ENCODE assay signal across 1 cellular context in the genomic region with DNA sequence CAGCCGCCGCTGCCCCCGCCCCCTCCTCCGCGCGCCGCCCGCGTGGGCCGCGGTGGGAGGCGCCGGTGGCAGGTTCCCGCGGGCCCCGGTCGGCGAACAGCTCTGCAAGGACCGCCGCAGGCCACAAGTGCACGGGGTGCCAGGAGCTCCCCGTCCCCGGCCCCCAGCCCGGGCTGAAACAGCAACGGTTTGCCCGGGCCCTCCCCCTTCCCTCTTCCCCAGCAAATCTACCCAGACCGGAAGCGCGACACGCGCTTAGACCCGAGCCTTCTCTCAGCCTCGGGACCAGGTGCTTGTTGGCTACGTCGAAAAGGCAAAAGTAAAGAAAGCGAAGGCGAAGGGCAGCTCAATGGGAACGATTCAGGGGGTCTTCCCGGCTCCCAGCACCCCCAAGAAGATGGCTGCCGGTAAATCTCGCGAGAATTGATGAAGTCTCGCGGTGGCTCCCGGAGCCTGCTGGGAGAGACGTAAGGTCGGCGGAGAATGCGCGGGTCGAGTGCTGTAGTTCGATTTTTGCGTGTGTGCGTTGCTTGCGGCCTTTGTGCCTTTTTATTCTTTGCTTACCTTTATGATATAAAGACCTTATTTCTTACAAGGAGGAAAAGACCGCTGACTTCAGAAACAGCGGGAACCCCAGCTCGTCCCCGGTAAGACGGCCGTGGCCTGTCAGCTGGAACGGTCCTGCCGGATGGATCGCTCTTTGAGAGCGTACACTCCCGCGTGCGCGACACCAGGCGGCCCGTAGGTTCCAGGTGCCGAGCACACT.
TF ChIP-seq lines count a peak whose summit lies in the region.

TSS of gene RBM26 (minus strand) at position 425 of the 766 bp plus-strand sequence. CDS start 481 bp downstream, outside the sequence.

TF ChIP-seq in GM12878, 131 proteins besides CTCF, POLR2A, EP300 and RAD21 (continued from another document):
- TF ChIP-seq ELK1 (IDR thresholded peaks at IDR 0.05; ENCODE audit: low read depth, low read length) (no peak; the same call in 1 of the 2 replicates), SUZ12 (IDR thresholded peaks at IDR 0.05; ENCODE audit: unreplicated experiment) (no peak), YY1 (IDR thresholded peaks at IDR 0.05; ENCODE audit: low read depth, low read length) (peak; percentile 97), FOS (IDR thresholded peaks at IDR 0.05; ENCODE audit: borderline replicate concordance, extremely low read depth, insufficient read length) (no peak), E2F4 (IDR thresholded peaks at IDR 0.05; ENCODE audit: low read depth, low read length) (peak; percentile 17; the same call in 1 of the 2 replicates), YBX1 (IDR thresholded peaks at IDR 0.05) (no peak), SMAD5 (IDR thresholded peaks at IDR 0.05; ENCODE audit: low read depth) (peak; percentile 91), REST (IDR thresholded peaks at IDR 0.05; ENCODE audit: low read depth, low read length) (no peak), IKZF2 (IDR thresholded peaks at IDR 0.05) (no peak; a peak in 2 of 4 replicates), GABPA (IDR thresholded peaks at IDR 0.05; ENCODE audit: low read depth) (no peak), ASH2L (IDR thresholded peaks at IDR 0.05; ENCODE audit: borderline replicate concordance, low read depth) (peak; percentile 90; the same call in 1 of the 2 replicates), IRF4 (IDR thresholded peaks at IDR 0.05; ENCODE audit: low read depth, low read length) (peak; percentile 26; the same call in 1 of the 2 replicates), FOXM1 (IDR thresholded peaks at IDR 0.05; ENCODE audit: low read depth, low read length) (no peak), MEF2A (IDR thresholded peaks at IDR 0.05; ENCODE audit: insufficient read depth, low read depth, low read length) (no peak), TARDBP (IDR thresholded peaks at IDR 0.05; ENCODE audit: borderline replicate concordance) (no peak), CBX3 (IDR thresholded peaks at IDR 0.05; ENCODE audit: borderline replicate concordance, low read depth) (no peak), NFIC (IDR thresholded peaks at IDR 0.05; ENCODE audit: low read depth, low read length) (no peak), HDAC6 (IDR thresholded peaks at IDR 0.05; ENCODE audit: unreplicated experiment) (no peak), PAX8 (IDR thresholded peaks at IDR 0.05) (no peak), SIN3A (IDR thresholded peaks at IDR 0.05; ENCODE audit: low read depth, low read length) (peak; percentile 74; the same call in 1 of the 2 replicates), RFX5 (IDR thresholded peaks at IDR 0.05; ENCODE audit: low read depth, low read length) (no peak), CHD2 (IDR thresholded peaks at IDR 0.05; ENCODE audit: borderline replicate concordance, low read depth, low read length) (peak; percentile 99), ATF3 (IDR thresholded peaks at IDR 0.05; ENCODE audit: borderline replicate concordance, extremely low read depth, low read depth, low read length) (no peak), SPI1 (IDR thresholded peaks at IDR 0.05; ENCODE audit: borderline replicate concordance, insufficient read depth, low read depth, low read length) (no peak), PRDM15 (CRISPR knock-in tag; IDR thresholded peaks at IDR 0.05) (no peak)
- TF ChIP-seq, protein P1, sequence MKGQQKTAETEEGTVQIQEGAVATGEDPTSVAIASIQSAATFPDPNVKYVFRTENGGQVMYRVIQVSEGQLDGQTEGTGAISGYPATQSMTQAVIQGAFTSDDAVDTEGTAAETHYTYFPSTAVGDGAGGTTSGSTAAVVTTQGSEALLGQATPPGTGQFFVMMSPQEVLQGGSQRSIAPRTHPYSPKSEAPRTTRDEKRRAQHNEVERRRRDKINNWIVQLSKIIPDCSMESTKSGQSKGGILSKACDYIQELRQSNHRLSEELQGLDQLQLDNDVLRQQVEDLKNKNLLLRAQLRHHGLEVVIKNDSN (IDR thresholded peaks at IDR 0.05; ENCODE audit: borderline replicate concordance, extremely low read length, insufficient read depth, low read depth, low read length): no peak
